23 cellular contexts compared by ENCODE assay signal in genomic region chr1:153932071-153932592, GRCh38.
"Had no signal": no experiment of that assay in that cellular context is flagged by ENCODE, and none has a peak within 500 bp of the region (broad histone marks: within the 10 kb centered on the region; RNA-seq: fewer than 3 reads in every experiment).

No MANE protein-coding gene starts in this region.

- H3K27ac ChIP-seq: body of pancreas, colonic mucosa, pancreas, psoas muscle, sigmoid colon, thoracic aorta, uterus had no signal

- H3K27me3 ChIP-seq: body of pancreas, colonic mucosa, pancreas, sigmoid colon, uterus had no signal

- H3K4me3 ChIP-seq: body of pancreas, colonic mucosa, pancreas, psoas muscle, sigmoid colon, thoracic aorta, uterus had no signal

- ATAC-seq: body of pancreas; left ventricle myocardium superior; pancreas; psoas muscle; stimulated activated memory B cell treated with anti-CD40 and anti-IgM and Interleukin-4, amounts not matched to agents 10 μg/mL and 1 μg/mL and 100 μg/mL, for 72 hours had no signal

- H3K36me3 ChIP-seq: uterus had no signal

- DNase-seq: activated CD4-positive, alpha-beta T cell treated with anti-CD3 and anti-CD28 coated beads for 4 hours; activated CD4-positive, alpha-beta T cell treated with anti-CD3 and anti-CD28 coated beads, Interleukin-2, amount 50 U/mL, for 4 hours; activated CD8-positive, alpha-beta memory T cell treated with anti-CD3 and anti-CD28 coated beads, Interleukin-2, amount 50 U/mL, for 48 hours; activated naive CD4-positive, alpha-beta T cell treated with anti-CD3 and anti-CD28 coated beads for 36 hours; activated T-cell treated with anti-CD3 and anti-CD28 coated beads, Interleukin-2, amount 50 U/mL, for 48 hours; body of pancreas; colonic mucosa; effector memory CD4-positive, alpha-beta T cell; left ventricle myocardium superior; naive B cell; nephron progenitor cell; psoas muscle; small intestine; stimulated activated CD4-positive, alpha-beta T cell treated with anti-CD3 and anti-CD28 coated beads, Interleukin-1b, Interleukin-23, amount 100 ng/mL, for 48 hours; stimulated activated CD4-positive, alpha-beta T cell treated with anti-CD3 and anti-CD28 coated beads, Interleukin-4, amount 100 ng/mL, for 4 hours; stimulated activated CD8-positive, alpha-beta memory T cell treated with anti-CD3 and anti-CD28 coated beads, Interleukin-4, amount 100 ng/mL, for 48 hours; T-helper 1 cell; trophoblast cell had no signal

- H3K4me1 ChIP-seq: body of pancreas, colonic mucosa, pancreas, psoas muscle, sigmoid colon, uterus had no signal

- H3K9me3 ChIP-seq: body of pancreas, colonic mucosa, pancreas, psoas muscle, sigmoid colon, thoracic aorta, uterus had no signal
